In genomic region chr17:15101175-15101574, GRCh38 we compare ENCODE assay signal across 18 cellular contexts.
A peak's percentile ranks its signal among the peaks of the same experiment; 100 is the strongest.
DNase-seq lines count a peak whose midpoint lies in the region; ATAC-seq and TF ChIP-seq lines count a peak whose summit lies in the region.
"Had no signal": no experiment of that assay in that cellular context is flagged by ENCODE, and none has a peak within 500 bp of the region (broad histone marks: within the 10 kb centered on the region; RNA-seq: fewer than 3 reads in every experiment).

No MANE protein-coding gene starts in this region.

- DNase-seq in left ventricle myocardium inferior = no peak
- DNase-seq in Right ventricle myocardium superior = no peak
- peak; percentile 29 for DNase-seq in ecto neural progenitor cell (ENCODE audit: low spot score)
- peak; percentile 16 to 25 for DNase-seq in vagina (ENCODE audit: extremely low spot score in 2 of 2)
- no peak for DNase-seq in activated T-cell treated with anti-CD3 and anti-CD28 coated beads, Interleukin-2, amount 50 U/mL, for 48 hours
- DNase-seq in NCI-H748 treated with DMSO at 0.1 percent for 48 hours (lab: John Stamatoyannopoulos, UW) = no peak
- no peak for DNase-seq in KG1 (lab: John Stamatoyannopoulos, UW)
- DNase-seq: Caco-2; CD4-positive, CD25-positive, alpha-beta regulatory T cell; CD8-positive, alpha-beta T cell; DMS153; DND-41; HFFc6 had no signal

- H3K27me3 ChIP-seq in left ventricle myocardium inferior (ENCODE audit: low read depth) = no peaks in the 10 kb centered on the region
- H3K27me3 ChIP-seq in iPS-18a (ENCODE audit: control insufficient read depth, insufficient read depth, low read length) = no peaks in the 10 kb centered on the region
- no peaks in the 10 kb centered on the region for H3K27me3 ChIP-seq in vagina
- H3K27me3 ChIP-seq: BLaER1 had no signal

- TF ChIP-seq POLR2A in vagina (IDR thresholded peaks at IDR 0.05) = no peak

- H3K4me3 ChIP-seq in left ventricle myocardium inferior = no peak overlapping the region
- H3K4me3 ChIP-seq in iPS-18a (ENCODE audit: low read length) = no peak overlapping the region
- H3K4me3 ChIP-seq in vagina = no peak overlapping the region
- H3K4me3 ChIP-seq: BLaER1, HAP-1 had no signal

- no peak for TF ChIP-seq CTCF in left ventricle myocardium inferior (IDR thresholded peaks at IDR 0.05; ENCODE audit: borderline replicate concordance)
- TF ChIP-seq CTCF in vagina (IDR thresholded peaks at IDR 0.05) = no peak

- no peaks in the 10 kb centered on the region for H3K36me3 ChIP-seq in left ventricle myocardium inferior
- H3K36me3 ChIP-seq in iPS-18a (ENCODE audit: control insufficient read depth, low read depth, low read length) = no peaks in the 10 kb centered on the region
- no peaks in the 10 kb centered on the region for H3K36me3 ChIP-seq in vagina
- H3K36me3 ChIP-seq: BLaER1, HAP-1 had no signal

- H3K27ac ChIP-seq in left ventricle myocardium inferior (replicated peaks) (peak overlapping the region; percentile 9), iPS-18a (ENCODE audit: low read length) (peak overlapping the region; percentile 62), vagina (no peak overlapping the region)
- H3K27ac ChIP-seq: 22Rv1, BLaER1, C4-2B had no signal

- H3K4me1 ChIP-seq in left ventricle myocardium inferior (peaks cover 25% of the 10 kb centered on the region), iPS-18a (ENCODE audit: control insufficient read depth, low read depth, low read length) (peaks cover 24% of the 10 kb centered on the region), vagina (no peaks in the 10 kb centered on the region)
- H3K4me1 ChIP-seq: BLaER1, Caco-2, HAP-1 had no signal

- intact Hi-C loops in left ventricle myocardium inferior (cut with micrococcal nuclease) = no loop called here
- intact Hi-C loops in Right ventricle myocardium superior (cut with DNase I) = no loop called here
- intact Hi-C loops in vagina (cut with DNase I) = no loop called here

- no peak for ATAC-seq in Right ventricle myocardium superior (ENCODE audit: poor library complexity)
- ATAC-seq: CD8-positive, alpha-beta T cell had no signal

- H3K9ac ChIP-seq in iPS-18a (ENCODE audit: low read length) = no peak overlapping the region
- H3K9ac ChIP-seq: BLaER1 had no signal

- H3K9me3 ChIP-seq in left ventricle myocardium inferior (replicated peaks) (no peaks in the 10 kb centered on the region), iPS-18a (ENCODE audit: control insufficient read depth, low read depth, low read length) (no peaks in the 10 kb centered on the region), vagina (no peaks in the 10 kb centered on the region)
- H3K9me3 ChIP-seq: BLaER1, Caco-2, HAP-1 had no signal

Comparison
In these comparisons a context has a peak if more than half of its experiments do, and no peak if none do; other contexts are left out.
1. DNase-seq: peak in ecto neural progenitor cell (single experiment) and vagina (2 of 2); none in left ventricle myocardium inferior (single experiment), Right ventricle myocardium superior (single experiment), activated T-cell treated with anti-CD3 and anti-CD28 coated beads, Interleukin-2, amount 50 U/mL, for 48 hours (0 of 2), NCI-H748 treated with DMSO at 0.1 percent for 48 hours (single experiment) and KG1 (single experiment).